Comparison of ENCODE assay signal across 28 cellular contexts in the genomic region with DNA sequence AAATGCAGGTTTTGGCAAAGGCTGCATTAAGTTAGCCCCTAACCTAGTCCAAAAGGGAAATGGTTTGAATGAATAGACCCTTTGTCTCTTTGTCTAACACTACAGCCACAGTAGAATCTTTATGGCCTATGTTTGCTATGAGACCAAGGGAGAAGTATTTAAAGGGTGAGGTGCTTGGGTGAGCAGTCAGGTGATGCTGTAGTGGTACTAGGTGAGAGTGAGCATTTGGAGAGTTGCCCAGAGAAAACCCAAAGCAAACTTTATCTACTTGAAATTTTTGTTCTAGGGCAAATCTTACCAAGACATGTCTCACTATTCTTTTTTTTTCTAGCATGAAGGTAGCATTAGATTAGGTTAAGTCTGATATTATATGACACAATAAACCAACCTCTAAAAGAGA.
"Had no signal": no experiment of that assay in that cellular context is flagged by ENCODE, and none has a peak within 500 bp of the region (broad histone marks: within the 10 kb centered on the region; RNA-seq: fewer than 3 reads in every experiment).

No MANE protein-coding gene starts in this region.

- H3K27me3 Mint-ChIP-seq: dendritic cell treated with granulocyte-macrophage colony-stimulating factor and Interleukin-4, amounts not matched to agents 40 ng/mL and 50 ng/mL, for 4 days; naive thymus-derived CD4-positive, alpha-beta T cell; stimulated activated naive CD8-positive, alpha-beta T cell treated with anti-CD3 and anti-CD28 coated beads, Interleukin-15, amount 100 ng/mL, for 72 hours had no signal

- H3K36me3 ChIP-seq: colonic mucosa, gastrocnemius medialis, left lung, prostate gland, right atrium auricular region, suprapubic skin had no signal

- ATAC-seq: esophagus mucosa; gastrocnemius medialis; left lung; naive thymus-derived CD4-positive, alpha-beta T cell; sciatic nerve; stimulated activated naive CD8-positive, alpha-beta T cell treated with anti-CD3 and anti-CD28 coated beads, Interleukin-15, amount 100 ng/mL, for 72 hours had no signal

- H3K36me3 Mint-ChIP-seq: naive thymus-derived CD4-positive, alpha-beta T cell had no signal

- H3K27ac ChIP-seq: colonic mucosa, epithelial cell of prostate, gastrocnemius medialis, left lung, prostate gland, right atrium auricular region, suprapubic skin had no signal

- H3K4me3 ChIP-seq: colonic mucosa, gastrocnemius medialis, left lung, prostate gland, right atrium auricular region, smooth muscle cell, suprapubic skin had no signal

- H3K4me3 Mint-ChIP-seq: dendritic cell treated with granulocyte-macrophage colony-stimulating factor and Interleukin-4, amounts not matched to agents 40 ng/mL and 50 ng/mL, for 4 days; endodermal cell; naive thymus-derived CD4-positive, alpha-beta T cell; nephron progenitor cell; stimulated activated naive CD8-positive, alpha-beta T cell treated with anti-CD3 and anti-CD28 coated beads, Interleukin-15, amount 100 ng/mL, for 72 hours had no signal

- H3K4me1 ChIP-seq: colonic mucosa, gastrocnemius medialis, left lung, prostate gland, right atrium auricular region, suprapubic skin had no signal

- H3K27ac Mint-ChIP-seq: dendritic cell treated with granulocyte-macrophage colony-stimulating factor and Interleukin-4, amounts not matched to agents 40 ng/mL and 50 ng/mL, for 4 days; endodermal cell; naive thymus-derived CD4-positive, alpha-beta T cell; stimulated activated naive CD8-positive, alpha-beta T cell treated with anti-CD3 and anti-CD28 coated beads, Interleukin-15, amount 100 ng/mL, for 72 hours had no signal

- H3K27me3 ChIP-seq: colonic mucosa, gastrocnemius medialis, left lung, right atrium auricular region, suprapubic skin had no signal

- H3K9me3 Mint-ChIP-seq: nephron progenitor cell had no signal

- H3K4me1 Mint-ChIP-seq: naive thymus-derived CD4-positive, alpha-beta T cell; stimulated activated naive CD8-positive, alpha-beta T cell treated with anti-CD3 and anti-CD28 coated beads, Interleukin-15, amount 100 ng/mL, for 72 hours had no signal

- H3K4me2 ChIP-seq: smooth muscle cell had no signal

- DNase-seq: colonic mucosa; effector CD8-positive, alpha-beta T cell; endodermal cell; foreskin fibroblast; gastrocnemius medialis; head of caudate nucleus; kidney; left lung; mesenchymal stem cell; midbrain; naive thymus-derived CD4-positive, alpha-beta T cell; nephron progenitor cell; nucleus accumbens; stimulated activated CD4-positive, alpha-beta T cell treated with anti-CD3 and anti-CD28 coated beads, Interleukin-12 subunit alpha, Interleukin-12 subunit beta, amount 100 ng/mL, for 4 hours; stimulated activated CD4-positive, alpha-beta T cell treated with anti-CD3 and anti-CD28 coated beads, Interleukin-1b, Interleukin-23, amount 100 ng/mL, for 48 hours; stimulated activated CD4-positive, alpha-beta T cell treated with anti-CD3 and anti-CD28 coated beads, Interleukin-4, amount 100 ng/mL, for 1 hour; stimulated activated CD8-positive, alpha-beta memory T cell treated with anti-CD3 and anti-CD28 coated beads, Interleukin-4, amount 100 ng/mL, for 48 hours; stimulated activated naive CD4-positive, alpha-beta T cell; stimulated activated naive CD8-positive, alpha-beta T cell treated with anti-CD3 and anti-CD28 coated beads, Interleukin-15, amount 100 ng/mL, for 72 hours; trophoblast cell had no signal
